Comparison of ENCODE assay signal across 1 cellular context in genomic region chr10:26222563-26222962, GRCh38.
TF ChIP-seq lines count a peak whose summit lies in the region.

No MANE protein-coding gene starts in this region.

TF ChIP-seq in K562, 482 proteins besides CTCF, POLR2A, EP300 and RAD21 (continued from another document and continues in another):
- no peak for TF ChIP-seq TSHZ1 (CRISPR knock-in tag; IDR thresholded peaks at IDR 0.05)
- TF ChIP-seq TAF15 (IDR thresholded peaks at IDR 0.05; ENCODE audit: low read depth, low read length): no peak
- TF ChIP-seq CXXC5 (CRISPR knock-in tag; IDR thresholded peaks at IDR 0.05): 0 out of 2 replicates have a peak, but pooled peaks have one; percentile 21
- no peak for TF ChIP-seq GABPA (tag; conservative IDR thresholded peaks at IDR 0.05; ENCODE audit: low read depth)
- TF ChIP-seq HMGN3 (IDR thresholded peaks at IDR 0.05; ENCODE audit: borderline replicate concordance, extremely low read depth, insufficient read length, low read depth, low read length): peak; percentile 82
- peak; percentile 87 for TF ChIP-seq TCF3 (CRISPR knock-in tag; IDR thresholded peaks at IDR 0.05)
- no peak for TF ChIP-seq AFF4 (CRISPR knock-in tag; IDR thresholded peaks at IDR 0.05)
- TF ChIP-seq ELF4 (CRISPR knock-in tag; IDR thresholded peaks at IDR 0.05): no peak
- TF ChIP-seq ELF2 (CRISPR knock-in tag; IDR thresholded peaks at IDR 0.05): no peak
- peak; percentile 85 for TF ChIP-seq PML (IDR thresholded peaks at IDR 0.05; ENCODE audit: low read length)
- no peak for TF ChIP-seq ZBTB40 (IDR thresholded peaks at IDR 0.05)
- no peak for TF ChIP-seq ZBTB40 (CRISPR knock-in tag; IDR thresholded peaks at IDR 0.05)
- no peak for TF ChIP-seq NRF1 (conservative IDR thresholded peaks at IDR 0.05 in 1 of 2, IDR thresholded peaks at IDR 0.05 in 1 of 2)
- no peak for TF ChIP-seq ZEB2 (IDR thresholded peaks at IDR 0.05)
- TF ChIP-seq CBFB (CRISPR knock-in tag; IDR thresholded peaks at IDR 0.05): no peak
- TF ChIP-seq BRD4 (IDR thresholded peaks at IDR 0.05): no peak
- TF ChIP-seq ZNF347 (CRISPR knock-in tag; IDR thresholded peaks at IDR 0.05; ENCODE audit: low read depth): no peak
- TF ChIP-seq CREB3 (tag; conservative IDR thresholded peaks at IDR 0.05; ENCODE audit: low read depth): no peak
- no peak for TF ChIP-seq RB1 (IDR thresholded peaks at IDR 0.05; ENCODE audit: low read depth)
- TF ChIP-seq PTBP1 (IDR thresholded peaks at IDR 0.05; ENCODE audit: low read depth, low read length): no peak
- no peak for TF ChIP-seq RERE (CRISPR knock-in tag; IDR thresholded peaks at IDR 0.05; ENCODE audit: borderline replicate concordance)
- TF ChIP-seq MAZ (CRISPR knock-in tag; conservative IDR thresholded peaks at IDR 0.05 in 1 of 2, IDR thresholded peaks at IDR 0.05 in 1 of 2): no peak
- 0 out of 4 replicates have a peak, but pooled peaks of 1 of the 2 experiments have one; percentile 39 for TF ChIP-seq HDAC1 (IDR thresholded peaks at IDR 0.05)
- TF ChIP-seq RCOR1 (IDR thresholded peaks at IDR 0.05; ENCODE audit: borderline replicate concordance in 1 of 2, low read depth in 2 of 2, low read length in 2 of 2): peak in 1 of 2 experiments; percentile 77; a peak in 2 of 4 replicates
- no peak for TF ChIP-seq SMAD1 (IDR thresholded peaks at IDR 0.05; ENCODE audit: low read depth, low read length, partially characterized antibody)
- TF ChIP-seq NR0B1 (IDR thresholded peaks at IDR 0.05; ENCODE audit: partially characterized antibody): no peak
- TF ChIP-seq HEY1 (CRISPR knock-in tag; IDR thresholded peaks at IDR 0.05; ENCODE audit: borderline replicate concordance): no peak
- TF ChIP-seq TOE1 (IDR thresholded peaks at IDR 0.05; ENCODE audit: borderline replicate concordance): no peak
- TF ChIP-seq TOE1 (CRISPR knock-in tag; IDR thresholded peaks at IDR 0.05; ENCODE audit: borderline replicate concordance, low read depth): no peak
- peak; percentile 60; the same call in 1 of the 2 replicates for TF ChIP-seq DMBX1 (CRISPR knock-in tag; IDR thresholded peaks at IDR 0.05; ENCODE audit: borderline replicate concordance)
- no peak for TF ChIP-seq RBM15 (IDR thresholded peaks at IDR 0.05; ENCODE audit: insufficient read depth, low read length)
- TF ChIP-seq SIN3A (IDR thresholded peaks at IDR 0.05; ENCODE audit: borderline replicate concordance in 2 of 2, control insufficient read depth in 1 of 2, low read depth in 2 of 2, low read length in 2 of 2): no peak
